In genomic region chr14:68562911-68563255, GRCh38 we compare ENCODE assay signal across 11 cellular contexts.
DNase-seq lines count a peak whose midpoint lies in the region; ATAC-seq and TF ChIP-seq lines count a peak whose summit lies in the region.
"Had no signal": no experiment of that assay in that cellular context is flagged by ENCODE, and none has a peak within 500 bp of the region (broad histone marks: within the 10 kb centered on the region; RNA-seq: fewer than 3 reads in every experiment).

No MANE protein-coding gene starts in this region.

- no peak overlapping the region for H3K4ac ChIP-seq in neuronal stem cell (ENCODE audit: low read length)

- no peak overlapping the region for H3K23ac ChIP-seq in neuronal stem cell (ENCODE audit: low read depth, low read length, poor library complexity)

- no peak for TF ChIP-seq POLR2A in tibial nerve (IDR thresholded peaks at IDR 0.05)

- H2BK12ac ChIP-seq in neuronal stem cell (ENCODE audit: low read length): peak overlapping the region; percentile 27

- H4K8ac ChIP-seq in neuronal stem cell (ENCODE audit: low read depth, low read length): no peak overlapping the region

- H3K4me3 ChIP-seq in RWPE2 (ENCODE audit: severe bottlenecking): no peak overlapping the region
- H3K4me3 ChIP-seq in neuronal stem cell (ENCODE audit: low read length in 2 of 2): no peak overlapping the region
- no peak overlapping the region for H3K4me3 ChIP-seq in tibial nerve

- H3K27me3 ChIP-seq in RWPE2 (ENCODE audit: insufficient read depth, poor library complexity, severe bottlenecking): no peaks in the 10 kb centered on the region
- no peaks in the 10 kb centered on the region for H3K27me3 ChIP-seq in neuronal stem cell (ENCODE audit: control insufficient read depth in 3 of 3, insufficient read depth in 3 of 3, low read depth in 1 of 3, low read length in 3 of 3)
- H3K27me3 ChIP-seq in tibial nerve: no peaks in the 10 kb centered on the region

- ATAC-seq in RWPE2 (ENCODE audit: low read depth): no peak; the same call in 2 of the 3 replicates
- ATAC-seq in esophagus mucosa: peak; percentile 17
- ATAC-seq in HG03521 (IDR thresholded peaks at IDR 0.05; ENCODE audit: unreplicated experiment): no peak

- no peak for TF ChIP-seq EP300 in tibial nerve (IDR thresholded peaks at IDR 0.05)

- DNase-seq in RWPE2 (ENCODE audit: low spot score) (no peak), neuronal stem cell (ENCODE audit: low spot score) (no peak), tibial nerve (ENCODE audit: low spot score in 2 of 2) (no peak), NCI-H1694 treated with DMSO at 0.1 percent for 48 hours (lab: John Stamatoyannopoulos, UW) (no peak), DMS 273 treated with DMSO at 0.1 percent for 48 hours (lab: John Stamatoyannopoulos, UW) (no peak), NAMALWA (ENCODE audit: low spot score) (no peak)
- DNase-seq: activated CD4-positive, alpha-beta T cell treated with anti-CD3 and anti-CD28 coated beads, Interleukin-2, amount 50 U/mL, for 1 hour; central memory CD4-positive, alpha-beta T cell; Kasumi-1 had no signal

- WGBS in neuronal stem cell (ENCODE audit: extremely low coverage in 2 of 2, insufficient read length in 2 of 2, insufficient replicate concordance in 1 of 2), 2 donors: no CpG with 5 or more reads among the region's 9 CpGs
- WGBS in tibial nerve, 2 donors: 90 to 91% methylated on average over 8 to 9 of the region's 9 CpGs

- no peaks in the 10 kb centered on the region for H3K4me1 ChIP-seq in RWPE2 (ENCODE audit: insufficient read depth, poor library complexity, severe bottlenecking)
- H3K4me1 ChIP-seq in neuronal stem cell (ENCODE audit: control insufficient read depth in 2 of 2, insufficient read depth in 1 of 2, low read depth in 1 of 2, low read length in 2 of 2): peaks cover 14 to 15% of the 10 kb centered on the region in 2 donors
- H3K4me1 ChIP-seq in tibial nerve: peaks cover 0 to 63% (median 25%) of the 10 kb centered on the region in 4 donors

- H3K27ac ChIP-seq in RWPE2 (ENCODE audit: poor library complexity, severe bottlenecking) (peak overlapping the region; percentile 3), neuronal stem cell (replicated peaks; ENCODE audit: low read length) (no peak overlapping the region), tibial nerve (peak overlapping the region; percentile 64 to 88 (median 79))

- no peak overlapping the region for H3K4me2 ChIP-seq in neuronal stem cell (ENCODE audit: insufficient read depth, low read length, poor library complexity, severe bottlenecking)

- H3K36me3 ChIP-seq in RWPE2 (ENCODE audit: low read depth) (no peaks in the 10 kb centered on the region), neuronal stem cell (replicated peaks in 1 of 2; ENCODE audit: control insufficient read depth in 2 of 2, insufficient read depth in 2 of 2, low read length in 2 of 2) (no peaks in the 10 kb centered on the region), tibial nerve (no peaks in the 10 kb centered on the region)

- no peak overlapping the region for H2BK120ac ChIP-seq in neuronal stem cell (ENCODE audit: low read depth, low read length)

- H3K9ac ChIP-seq in neuronal stem cell (ENCODE audit: low read depth, low read length, poor library complexity): no peak overlapping the region

- H3K79me1 ChIP-seq in neuronal stem cell (ENCODE audit: low read depth, low read length): no peaks in the 10 kb centered on the region

- no peak overlapping the region for H2AFZ ChIP-seq in neuronal stem cell (ENCODE audit: low read length)

- peak overlapping the region; percentile 39 for H2BK15ac ChIP-seq in neuronal stem cell (ENCODE audit: low read length)

- H2AK5ac ChIP-seq in neuronal stem cell (ENCODE audit: low read depth, low read length): peak overlapping the region; percentile 44

- H3K14ac ChIP-seq in neuronal stem cell (ENCODE audit: low read length): no peak overlapping the region

- no peak overlapping the region for H2BK5ac ChIP-seq in neuronal stem cell (ENCODE audit: low read length)

- H3K9me3 ChIP-seq in RWPE2 (ENCODE audit: severe bottlenecking): no peaks in the 10 kb centered on the region
- H3K9me3 ChIP-seq in neuronal stem cell (replicated peaks in 1 of 2; ENCODE audit: control insufficient read depth in 2 of 2, insufficient read depth in 1 of 2, low read depth in 1 of 2, low read length in 2 of 2): peaks cover 2% of the 10 kb centered on the region in 2 donors
- H3K9me3 ChIP-seq in tibial nerve: no peaks in the 10 kb centered on the region

- TF ChIP-seq CTCF in RWPE2 (IDR thresholded peaks at IDR 0.05; ENCODE audit: poor library complexity, severe bottlenecking): no peak
- no peak for TF ChIP-seq CTCF in tibial nerve (IDR thresholded peaks at IDR 0.05)

- no peak overlapping the region for H4K91ac ChIP-seq in neuronal stem cell (ENCODE audit: low read depth, low read length, poor library complexity)

- H3K18ac ChIP-seq in neuronal stem cell (ENCODE audit: low read length): peak overlapping the region; percentile 80
